In genomic region chr17:63774141-63774981, GRCh38 we compare ENCODE assay signal across 8 cellular contexts. TPM values are rescaled to one million over a fixed set of nuclear protein-coding genes. Genes with fewer than 3 reads are reported as not detected.
A peak's percentile ranks its signal among the peaks of the same experiment; 100 is the strongest.
DNase-seq lines count a peak whose midpoint lies in the region; ATAC-seq lines count a peak whose summit lies in the region.

DDX42 (plus strand) TSS chr17:63774170; CDS start chr17:63787050, 12,880 bp downstream.

- H3K4me3 ChIP-seq in aorta (ENCODE audit: low read length in 2 of 2), result peak within 1 kb of the TSS; percentile 64 to 71

- peak within 1 kb of the TSS; percentile 81 to 93 for H3K27ac ChIP-seq in aorta (ENCODE audit: low read depth in 1 of 2, low read length in 2 of 2)

- 0 to 1% methylated on average over 35 to 67 of the region's 67 CpGs for WGBS in aorta, 2 donors

- H3K36me3 ChIP-seq in aorta (ENCODE audit: control insufficient read depth in 1 of 2, insufficient read depth in 2 of 2, low read length in 1 of 2), result no peaks in the 10 kb centered on the region

- H3K4me1 ChIP-seq in aorta (ENCODE audit: control insufficient read depth in 1 of 2, insufficient read depth in 2 of 2, low read length in 2 of 2), result peaks cover 0 to 3% of the 10 kb centered on the region in 2 donors

- DNase-seq in DMS53 (lab: John Stamatoyannopoulos, UW) (peak; percentile 71), DMS53 treated with DMSO at 0.1 percent for 48 hours (lab: John Stamatoyannopoulos, UW; ENCODE audit: unreplicated experiment) (no peak), foreskin melanocyte (peak; percentile 35), nucleus accumbens (lab: John Stamatoyannopoulos, UW) (peak in 32 of 56 donors; percentile 11 to 88 (median 40)), aorta (peak; percentile 93 to 97)
- DNase-seq in NK-92 treated with Interleukin-12 subunit alpha and Interleukin-12 subunit beta, amount 100 ng/mL, for 24 hours (lab: John Stamatoyannopoulos, UW), result peak; percentile 58
- peak; percentile 34 to 85 (median 82) for DNase-seq in activated naive CD4-positive, alpha-beta T cell (lab: John Stamatoyannopoulos, UW)

- intact Hi-C loops in aorta (cut with DNase I), result loop anchor here in 1 of 2 donors (5.0 kb wide), 1 partner anchor 68 kb away; the partner anchor contains the start of gene SMARCD2

- no peaks in the 10 kb centered on the region for H3K9me3 ChIP-seq in aorta (ENCODE audit: control insufficient read depth, low read length)

- ATAC-seq in HG02885 (IDR thresholded peaks at IDR 0.05; ENCODE audit: poor library complexity, unreplicated experiment) (peak; percentile 13), aorta (ENCODE audit: low FRiP score) (peak; percentile 26)

- H3K27me3 ChIP-seq in aorta (ENCODE audit: control insufficient read depth in 1 of 2, insufficient read depth in 2 of 2, low read length in 1 of 2), result no peaks in the 10 kb centered on the region

RNA-seq across cellular contexts. Expression of gene DDX42, which starts in this region (rescaled TPM):
- total RNA-seq in aorta, result 100 to 1,000 TPM; 120 to 136 TPM
- 10 to 100 TPM; 63.7 to 89.3 TPM for polyA plus RNA-seq in aorta
